ENCODE assay signal across 9 cellular contexts in the genomic region with DNA sequence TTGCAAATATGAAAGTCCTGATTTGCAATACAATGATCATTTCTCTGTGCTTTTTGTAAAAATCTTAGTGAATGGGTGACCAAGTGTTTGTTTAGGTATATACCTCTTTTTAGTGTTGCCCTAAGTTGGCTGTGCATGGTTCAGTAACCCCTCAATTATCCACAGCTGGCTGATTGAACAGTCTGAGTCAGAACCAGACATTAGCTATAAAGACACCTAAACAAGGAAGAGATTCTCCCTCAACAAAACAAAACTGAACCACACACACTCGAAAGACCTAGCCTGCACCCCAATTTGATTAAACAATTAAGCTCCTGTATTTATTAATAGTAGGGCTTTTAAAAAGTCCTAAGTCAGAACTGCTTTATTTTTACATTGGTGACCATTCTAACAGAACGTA. TPM values are rescaled to one million over a fixed set of nuclear protein-coding genes. Genes with fewer than 3 reads are reported as not detected.
A peak's percentile ranks its signal among the peaks of the same experiment; 100 is the strongest.
DNase-seq lines count a peak whose midpoint lies in the region; ATAC-seq and TF ChIP-seq lines count a peak whose summit lies in the region.
"Had no signal": no experiment of that assay in that cellular context is flagged by ENCODE, and none has a peak within 500 bp of the region (broad histone marks: within the 10 kb centered on the region; RNA-seq: fewer than 3 reads in every experiment).

No MANE protein-coding gene starts in this region.

- H3K27me3 ChIP-seq in GM06990 (replicated peaks; ENCODE audit: control insufficient read depth, insufficient read depth, low read length): no peaks in the 10 kb centered on the region
- H3K27me3 ChIP-seq in Loucy (ENCODE audit: insufficient read depth, low read length, poor library complexity, severe bottlenecking): no peaks in the 10 kb centered on the region
- no peaks in the 10 kb centered on the region for H3K27me3 ChIP-seq in endocrine pancreas (ENCODE audit: control insufficient read depth, insufficient read depth, low read length)
- no peaks in the 10 kb centered on the region for H3K27me3 ChIP-seq in stomach

- H3K4me1 ChIP-seq in Loucy (ENCODE audit: insufficient read depth, low read length, poor library complexity, severe bottlenecking) (peaks cover 46% of the 10 kb centered on the region), endocrine pancreas (ENCODE audit: control insufficient read depth, insufficient read depth, low read length) (peaks cover 23% of the 10 kb centered on the region), stomach (peaks cover 29 to 74% (median 58%) of the 10 kb centered on the region in 4 donors)

- peaks cover 84% of the 10 kb centered on the region for H3K79me2 ChIP-seq in Loucy (ENCODE audit: insufficient read depth, low read length)

- H3K9me3 ChIP-seq in Loucy (ENCODE audit: insufficient read depth, low read depth, low read length): no peaks in the 10 kb centered on the region
- H3K9me3 ChIP-seq in endocrine pancreas (ENCODE audit: control insufficient read depth, low read length): no peaks in the 10 kb centered on the region
- no peaks in the 10 kb centered on the region for H3K9me3 ChIP-seq in stomach

- no peaks in the 10 kb centered on the region for H3F3A ChIP-seq in Loucy (ENCODE audit: low read depth)

- TF ChIP-seq POLR2A in stomach (IDR thresholded peaks at IDR 0.05): no peak

- peak overlapping the region; percentile 94 for H3K4me2 ChIP-seq in Loucy (ENCODE audit: low read depth, low read length, poor library complexity, severe bottlenecking)

- H3K9ac ChIP-seq in Loucy (ENCODE audit: low read depth, low read length, poor library complexity, severe bottlenecking) (peak overlapping the region; percentile 90), endocrine pancreas (ENCODE audit: control insufficient read depth, insufficient read depth, low read length) (no peak overlapping the region)

- no peak for TF ChIP-seq EP300 in stomach (IDR thresholded peaks at IDR 0.05)

- no peaks in the 10 kb centered on the region for H3K36me3 ChIP-seq in GM06990 (ENCODE audit: control insufficient read depth, insufficient read depth, low read length)
- H3K36me3 ChIP-seq in Loucy (ENCODE audit: insufficient read depth, low read length): no peaks in the 10 kb centered on the region
- no peaks in the 10 kb centered on the region for H3K36me3 ChIP-seq in endocrine pancreas (ENCODE audit: control insufficient read depth, insufficient read depth, low read length)
- H3K36me3 ChIP-seq in stomach: no peaks in the 10 kb centered on the region

- no peak overlapping the region for H2AFZ ChIP-seq in Loucy (ENCODE audit: low read length)

- H3K4me3 ChIP-seq in GM06990 (replicated peaks; ENCODE audit: low read depth, low read length): peak overlapping the region; percentile 97
- peak overlapping the region; percentile 95 for H3K4me3 ChIP-seq in Loucy (ENCODE audit: low read length, poor library complexity, severe bottlenecking)
- H3K4me3 ChIP-seq in endocrine pancreas (ENCODE audit: control insufficient read depth, insufficient read depth, low read length): peak overlapping the region; percentile 97
- peak overlapping the region in 2 of 4 donors; percentile 88 to 94 for H3K4me3 ChIP-seq in stomach
- H3K4me3 ChIP-seq: lung had no signal

- intact Hi-C loops in stomach (cut with DNase I; ENCODE audit: low total_unique reads): no loop called here

- H3K9me2 ChIP-seq in Loucy (replicated peaks; ENCODE audit: low read depth, low read length): no peaks in the 10 kb centered on the region

- peak; percentile 54 for DNase-seq in GM06990 (ENCODE audit: extremely low read depth, insufficient read length)
- no peak for DNase-seq in stomach
- DNase-seq in GOT3 (lab: John Stamatoyannopoulos, UW): no peak
- DNase-seq in amygdala (lab: John Stamatoyannopoulos, UW): no peak
- DNase-seq in stimulated activated CD4-positive, alpha-beta T cell treated with anti-CD3 and anti-CD28 coated beads, Interleukin-1b, Interleukin-23, amount 100 ng/mL, for 48 hours: no peak

- TF ChIP-seq CTCF in GM06990 (IDR thresholded peaks at IDR 0.05; ENCODE audit: insufficient read depth, low read length, poor library complexity, severe bottlenecking) (no peak), Loucy (conservative IDR thresholded peaks at IDR 0.05; ENCODE audit: low read length) (no peak), stomach (IDR thresholded peaks at IDR 0.05) (no peak)

- H4K20me1 ChIP-seq in Loucy (ENCODE audit: insufficient read depth, low read length, poor library complexity, severe bottlenecking): peaks cover 68% of the 10 kb centered on the region

- peak overlapping the region in 4 of 5 donors; percentile 94 to 99 (median 96) for H3K27ac ChIP-seq in stomach

- WGBS in stomach, 5 donors: 14 to 31% (median 21%) methylated on average over 2 of the region's 2 CpGs

- peak; percentile 22 for ATAC-seq in GM21367 (IDR thresholded peaks at IDR 0.05; ENCODE audit: unreplicated experiment)

RNA-seq across cellular contexts. Expression of gene RSBN1L, which starts 2.8 kb away (rescaled TPM):
- total RNA-seq in stomach: 10 to 100 TPM; 11.0 to 68.3 (median 11.6) TPM
- polyA plus RNA-seq in stomach: 10 to 100 TPM in 1 of 3 donors, 1 to 10 TPM in 2; 4.2 to 15.4 (median 6.3) TPM
